Comparison of ENCODE assay signal across 1 cellular context in genomic region chr10:16817125-16818019, GRCh38.
TF ChIP-seq lines count a peak whose summit lies in the region.

Gene RSU1, minus strand, starts transcription at chr10:16817424. Its CDS starts 343 bp downstream, at chr10:16817081.

TF ChIP-seq in GM12878, 131 proteins besides CTCF, POLR2A, EP300 and RAD21 (continued from another document and continues in another):
- TF ChIP-seq ZNF592 (IDR thresholded peaks at IDR 0.05) (no peak), YBX1 (IDR thresholded peaks at IDR 0.05) (no peak), WRNIP1 (IDR thresholded peaks at IDR 0.05; ENCODE audit: borderline replicate concordance, low read depth, low read length) (no peak), TARDBP (IDR thresholded peaks at IDR 0.05; ENCODE audit: borderline replicate concordance) (no peak), SMARCA5 (IDR thresholded peaks at IDR 0.05) (0 out of 2 replicates have a peak, but pooled peaks have one; percentile 32), CUX1 (IDR thresholded peaks at IDR 0.05; ENCODE audit: insufficient replicate concordance, low read depth, low read length) (no peak), BCL11A (IDR thresholded peaks at IDR 0.05; ENCODE audit: low read depth, low read length) (no peak), SRF (IDR thresholded peaks at IDR 0.05; ENCODE audit: low read depth in 2 of 2, low read length in 2 of 2) (peak; percentile 98), ZBTB33 (IDR thresholded peaks at IDR 0.05) (no peak), POLR2AphosphoS2 (IDR thresholded peaks at IDR 0.05; ENCODE audit: low read depth, low read length) (peak; percentile 58; the same call in 1 of the 2 replicates), CREM (IDR thresholded peaks at IDR 0.05; ENCODE audit: low read depth) (peak; percentile 43; the same call in 1 of the 2 replicates), ZNF207 (IDR thresholded peaks at IDR 0.05; ENCODE audit: borderline replicate concordance) (no peak), ESRRA (IDR thresholded peaks at IDR 0.05; ENCODE audit: low read length) (no peak), ZNF274 (IDR thresholded peaks at IDR 0.05; ENCODE audit: insufficient read depth, insufficient read length) (no peak), CHD1 (IDR thresholded peaks at IDR 0.05; ENCODE audit: low read depth, low read length) (no peak), BRCA1 (IDR thresholded peaks at IDR 0.05; ENCODE audit: low read depth, low read length) (no peak), FOS (IDR thresholded peaks at IDR 0.05; ENCODE audit: borderline replicate concordance, extremely low read depth, insufficient read length) (no peak), EZH2 (IDR thresholded peaks at IDR 0.05; ENCODE audit: borderline replicate concordance, control insufficient read depth, low read depth, low read length) (no peak), BMI1 (IDR thresholded peaks at IDR 0.05; ENCODE audit: borderline replicate concordance) (no peak), BCLAF1 (IDR thresholded peaks at IDR 0.05) (no peak), POLR2AphosphoS5 (IDR thresholded peaks at IDR 0.05; ENCODE audit: low read length) (peak; percentile 91), SPI1 (IDR thresholded peaks at IDR 0.05; ENCODE audit: borderline replicate concordance, insufficient read depth, low read depth, low read length) (0 out of 2 replicates have a peak, but pooled peaks have one; percentile 20), RFX5 (IDR thresholded peaks at IDR 0.05; ENCODE audit: low read depth, low read length) (peak; percentile 78; the same call in 1 of the 2 replicates), ZZZ3 (IDR thresholded peaks at IDR 0.05; ENCODE audit: control insufficient read depth, insufficient read length, low read depth) (no peak), ATF2 (IDR thresholded peaks at IDR 0.05; ENCODE audit: low read length) (no peak), ZNF384 (IDR thresholded peaks at IDR 0.05; ENCODE audit: borderline replicate concordance, low read depth, low read length) (no peak), TCF7 (IDR thresholded peaks at IDR 0.05; ENCODE audit: borderline replicate concordance) (no peak), CHD4 (IDR thresholded peaks at IDR 0.05) (no peak), HDAC6 (IDR thresholded peaks at IDR 0.05; ENCODE audit: unreplicated experiment) (no peak), BCL3 (IDR thresholded peaks at IDR 0.05; ENCODE audit: borderline replicate concordance, insufficient read depth, low read depth, low read length, poor library complexity, severe bottlenecking) (no peak), EGR1 (IDR thresholded peaks at IDR 0.05; ENCODE audit: borderline replicate concordance in 1 of 2, low read depth in 2 of 2, low read length in 2 of 2) (peak in 1 of 2 experiments; percentile 68; a peak in 2 of 3 replicates), NR2C2 (IDR thresholded peaks at IDR 0.05; ENCODE audit: borderline replicate concordance, control insufficient read depth, insufficient read length, low read depth) (no peak), NFYA (IDR thresholded peaks at IDR 0.05; ENCODE audit: borderline replicate concordance, low read depth, low read length) (no peak), ELK1 (IDR thresholded peaks at IDR 0.05; ENCODE audit: low read depth, low read length) (peak; percentile 98), RAD51 (IDR thresholded peaks at IDR 0.05) (no peak), ASH2L (IDR thresholded peaks at IDR 0.05; ENCODE audit: borderline replicate concordance, low read depth) (no peak), IRF3 (IDR thresholded peaks at IDR 0.05) (no peak), PAX5 (IDR thresholded peaks at IDR 0.05; ENCODE audit: borderline replicate concordance, low read depth, low read length) (peak; percentile 59; the same call in 1 of the 2 replicates), IRF5 (IDR thresholded peaks at IDR 0.05; ENCODE audit: borderline replicate concordance) (no peak)
